Comparison of ENCODE assay signal across 1 cellular context in genomic region chr15:73633111-73633990, GRCh38.
TF ChIP-seq lines count a peak whose summit lies in the region.

Gene NPTN (minus strand): TSS chr15:73633389. CDS start chr15:73633215, 174 bp downstream.

TF ChIP-seq in GM12878, 131 proteins besides CTCF, POLR2A, EP300 and RAD21 (continued from another document and continues in another):
- TF ChIP-seq NKRF (conservative IDR thresholded peaks at IDR 0.05) (peak; percentile 49; the same call in 1 of the 2 replicates), PML (IDR thresholded peaks at IDR 0.05; ENCODE audit: low read length) (peak; percentile 52; the same call in 1 of the 2 replicates), JUND (IDR thresholded peaks at IDR 0.05; ENCODE audit: low read depth, low read length) (0 out of 2 replicates have a peak, but pooled peaks have one; percentile 3), MTA3 (IDR thresholded peaks at IDR 0.05; ENCODE audit: borderline replicate concordance, low read length) (no peak), RELA (IDR thresholded peaks at IDR 0.05; ENCODE audit: borderline replicate concordance, partially characterized antibody) (peak; percentile 92), EZH2 (IDR thresholded peaks at IDR 0.05; ENCODE audit: borderline replicate concordance, control insufficient read depth, low read depth, low read length) (no peak), USF2 (IDR thresholded peaks at IDR 0.05; ENCODE audit: borderline replicate concordance, low read depth, low read length) (peak; percentile 99), MYB (IDR thresholded peaks at IDR 0.05; ENCODE audit: borderline replicate concordance, low read depth, low read length) (no peak), SREBF1 (IDR thresholded peaks at IDR 0.05; ENCODE audit: low read length) (no peak), SMARCA5 (IDR thresholded peaks at IDR 0.05) (no peak), WRNIP1 (IDR thresholded peaks at IDR 0.05; ENCODE audit: borderline replicate concordance, low read depth, low read length) (no peak), E4F1 (IDR thresholded peaks at IDR 0.05; ENCODE audit: borderline replicate concordance, partially characterized antibody) (no peak), ZNF384 (IDR thresholded peaks at IDR 0.05; ENCODE audit: borderline replicate concordance, low read depth, low read length) (no peak), MLLT1 (IDR thresholded peaks at IDR 0.05) (no peak), TCF12 (IDR thresholded peaks at IDR 0.05; ENCODE audit: low read depth, low read length) (no peak), NRF1 (conservative IDR thresholded peaks at IDR 0.05; ENCODE audit: low read depth, low read length) (0 out of 2 replicates have a peak, but pooled peaks have one; percentile 7), CREM (IDR thresholded peaks at IDR 0.05; ENCODE audit: low read depth) (0 out of 2 replicates have a peak, but pooled peaks have one; percentile 50), FOXK2 (IDR thresholded peaks at IDR 0.05) (no peak), PBX3 (IDR thresholded peaks at IDR 0.05; ENCODE audit: insufficient replicate concordance, low read depth, low read length) (no peak), NBN (IDR thresholded peaks at IDR 0.05) (no peak), MEF2B (IDR thresholded peaks at IDR 0.05; ENCODE audit: partially characterized antibody, poor library complexity, severe bottlenecking) (peak; percentile 87), CHD2 (IDR thresholded peaks at IDR 0.05; ENCODE audit: borderline replicate concordance, low read depth, low read length) (peak; percentile 99)
- TF ChIP-seq, protein P1, sequence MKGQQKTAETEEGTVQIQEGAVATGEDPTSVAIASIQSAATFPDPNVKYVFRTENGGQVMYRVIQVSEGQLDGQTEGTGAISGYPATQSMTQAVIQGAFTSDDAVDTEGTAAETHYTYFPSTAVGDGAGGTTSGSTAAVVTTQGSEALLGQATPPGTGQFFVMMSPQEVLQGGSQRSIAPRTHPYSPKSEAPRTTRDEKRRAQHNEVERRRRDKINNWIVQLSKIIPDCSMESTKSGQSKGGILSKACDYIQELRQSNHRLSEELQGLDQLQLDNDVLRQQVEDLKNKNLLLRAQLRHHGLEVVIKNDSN (IDR thresholded peaks at IDR 0.05; ENCODE audit: borderline replicate concordance, extremely low read length, insufficient read depth, low read depth, low read length), result peak; percentile 99
- TF ChIP-seq, protein P2, sequence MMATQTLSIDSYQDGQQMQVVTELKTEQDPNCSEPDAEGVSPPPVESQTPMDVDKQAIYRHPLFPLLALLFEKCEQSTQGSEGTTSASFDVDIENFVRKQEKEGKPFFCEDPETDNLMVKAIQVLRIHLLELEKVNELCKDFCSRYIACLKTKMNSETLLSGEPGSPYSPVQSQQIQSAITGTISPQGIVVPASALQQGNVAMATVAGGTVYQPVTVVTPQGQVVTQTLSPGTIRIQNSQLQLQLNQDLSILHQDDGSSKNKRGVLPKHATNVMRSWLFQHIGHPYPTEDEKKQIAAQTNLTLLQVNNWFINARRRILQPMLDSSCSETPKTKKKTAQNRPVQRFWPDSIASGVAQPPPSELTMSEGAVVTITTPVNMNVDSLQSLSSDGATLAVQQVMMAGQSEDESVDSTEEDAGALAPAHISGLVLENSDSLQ (IDR thresholded peaks at IDR 0.05), result peak; percentile 59; the same call in 1 of the 2 replicates
- TF ChIP-seq, protein P3, sequence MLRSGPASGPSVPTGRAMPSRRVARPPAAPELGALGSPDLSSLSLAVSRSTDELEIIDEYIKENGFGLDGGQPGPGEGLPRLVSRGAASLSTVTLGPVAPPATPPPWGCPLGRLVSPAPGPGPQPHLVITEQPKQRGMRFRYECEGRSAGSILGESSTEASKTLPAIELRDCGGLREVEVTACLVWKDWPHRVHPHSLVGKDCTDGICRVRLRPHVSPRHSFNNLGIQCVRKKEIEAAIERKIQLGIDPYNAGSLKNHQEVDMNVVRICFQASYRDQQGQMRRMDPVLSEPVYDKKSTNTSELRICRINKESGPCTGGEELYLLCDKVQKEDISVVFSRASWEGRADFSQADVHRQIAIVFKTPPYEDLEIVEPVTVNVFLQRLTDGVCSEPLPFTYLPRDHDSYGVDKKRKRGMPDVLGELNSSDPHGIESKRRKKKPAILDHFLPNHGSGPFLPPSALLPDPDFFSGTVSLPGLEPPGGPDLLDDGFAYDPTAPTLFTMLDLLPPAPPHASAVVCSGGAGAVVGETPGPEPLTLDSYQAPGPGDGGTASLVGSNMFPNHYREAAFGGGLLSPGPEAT (IDR thresholded peaks at IDR 0.05; ENCODE audit: low read depth), result peak; percentile 53
- TF ChIP-seq, protein P4, sequence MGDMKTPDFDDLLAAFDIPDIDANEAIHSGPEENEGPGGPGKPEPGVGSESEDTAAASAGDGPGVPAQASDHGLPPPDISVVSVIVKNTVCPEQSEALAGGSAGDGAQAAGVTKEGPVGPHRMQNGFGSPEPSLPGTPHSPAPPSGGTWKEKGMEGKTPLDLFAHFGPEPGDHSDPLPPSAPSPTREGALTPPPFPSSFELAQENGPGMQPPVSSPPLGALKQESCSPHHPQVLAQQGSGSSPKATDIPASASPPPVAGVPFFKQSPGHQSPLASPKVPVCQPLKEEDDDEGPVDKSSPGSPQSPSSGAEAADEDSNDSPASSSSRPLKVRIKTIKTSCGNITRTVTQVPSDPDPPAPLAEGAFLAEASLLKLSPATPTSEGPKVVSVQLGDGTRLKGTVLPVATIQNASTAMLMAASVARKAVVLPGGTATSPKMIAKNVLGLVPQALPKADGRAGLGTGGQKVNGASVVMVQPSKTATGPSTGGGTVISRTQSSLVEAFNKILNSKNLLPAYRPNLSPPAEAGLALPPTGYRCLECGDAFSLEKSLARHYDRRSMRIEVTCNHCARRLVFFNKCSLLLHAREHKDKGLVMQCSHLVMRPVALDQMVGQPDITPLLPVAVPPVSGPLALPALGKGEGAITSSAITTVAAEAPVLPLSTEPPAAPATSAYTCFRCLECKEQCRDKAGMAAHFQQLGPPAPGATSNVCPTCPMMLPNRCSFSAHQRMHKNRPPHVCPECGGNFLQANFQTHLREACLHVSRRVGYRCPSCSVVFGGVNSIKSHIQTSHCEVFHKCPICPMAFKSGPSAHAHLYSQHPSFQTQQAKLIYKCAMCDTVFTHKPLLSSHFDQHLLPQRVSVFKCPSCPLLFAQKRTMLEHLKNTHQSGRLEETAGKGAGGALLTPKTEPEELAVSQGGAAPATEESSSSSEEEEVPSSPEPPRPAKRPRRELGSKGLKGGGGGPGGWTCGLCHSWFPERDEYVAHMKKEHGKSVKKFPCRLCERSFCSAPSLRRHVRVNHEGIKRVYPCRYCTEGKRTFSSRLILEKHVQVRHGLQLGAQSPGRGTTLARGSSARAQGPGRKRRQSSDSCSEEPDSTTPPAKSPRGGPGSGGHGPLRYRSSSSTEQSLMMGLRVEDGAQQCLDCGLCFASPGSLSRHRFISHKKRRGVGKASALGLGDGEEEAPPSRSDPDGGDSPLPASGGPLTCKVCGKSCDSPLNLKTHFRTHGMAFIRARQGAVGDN (IDR thresholded peaks at IDR 0.05), result peak; percentile 48
- TF ChIP-seq, protein P5, sequence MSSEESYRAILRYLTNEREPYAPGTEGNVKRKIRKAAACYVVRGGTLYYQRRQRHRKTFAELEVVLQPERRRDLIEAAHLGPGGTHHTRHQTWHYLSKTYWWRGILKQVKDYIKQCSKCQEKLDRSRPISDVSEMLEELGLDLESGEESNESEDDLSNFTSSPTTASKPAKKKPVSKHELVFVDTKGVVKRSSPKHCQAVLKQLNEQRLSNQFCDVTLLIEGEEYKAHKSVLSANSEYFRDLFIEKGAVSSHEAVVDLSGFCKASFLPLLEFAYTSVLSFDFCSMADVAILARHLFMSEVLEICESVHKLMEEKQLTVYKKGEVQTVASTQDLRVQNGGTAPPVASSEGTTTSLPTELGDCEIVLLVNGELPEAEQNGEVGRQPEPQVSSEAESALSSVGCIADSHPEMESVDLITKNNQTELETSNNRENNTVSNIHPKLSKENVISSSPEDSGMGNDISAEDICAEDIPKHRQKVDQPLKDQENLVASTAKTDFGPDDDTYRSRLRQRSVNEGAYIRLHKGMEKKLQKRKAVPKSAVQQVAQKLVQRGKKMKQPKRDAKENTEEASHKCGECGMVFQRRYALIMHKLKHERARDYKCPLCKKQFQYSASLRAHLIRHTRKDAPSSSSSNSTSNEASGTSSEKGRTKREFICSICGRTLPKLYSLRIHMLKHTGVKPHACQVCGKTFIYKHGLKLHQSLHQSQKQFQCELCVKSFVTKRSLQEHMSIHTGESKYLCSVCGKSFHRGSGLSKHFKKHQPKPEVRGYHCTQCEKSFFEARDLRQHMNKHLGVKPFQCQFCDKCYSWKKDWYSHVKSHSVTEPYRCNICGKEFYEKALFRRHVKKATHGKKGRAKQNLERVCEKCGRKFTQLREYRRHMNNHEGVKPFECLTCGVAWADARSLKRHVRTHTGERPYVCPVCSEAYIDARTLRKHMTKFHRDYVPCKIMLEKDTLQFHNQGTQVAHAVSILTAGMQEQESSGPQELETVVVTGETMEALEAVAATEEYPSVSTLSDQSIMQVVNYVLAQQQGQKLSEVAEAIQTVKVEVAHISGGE (CRISPR knock-in tag; IDR thresholded peaks at IDR 0.05), result no peak
- TF ChIP-seq, protein P6, sequence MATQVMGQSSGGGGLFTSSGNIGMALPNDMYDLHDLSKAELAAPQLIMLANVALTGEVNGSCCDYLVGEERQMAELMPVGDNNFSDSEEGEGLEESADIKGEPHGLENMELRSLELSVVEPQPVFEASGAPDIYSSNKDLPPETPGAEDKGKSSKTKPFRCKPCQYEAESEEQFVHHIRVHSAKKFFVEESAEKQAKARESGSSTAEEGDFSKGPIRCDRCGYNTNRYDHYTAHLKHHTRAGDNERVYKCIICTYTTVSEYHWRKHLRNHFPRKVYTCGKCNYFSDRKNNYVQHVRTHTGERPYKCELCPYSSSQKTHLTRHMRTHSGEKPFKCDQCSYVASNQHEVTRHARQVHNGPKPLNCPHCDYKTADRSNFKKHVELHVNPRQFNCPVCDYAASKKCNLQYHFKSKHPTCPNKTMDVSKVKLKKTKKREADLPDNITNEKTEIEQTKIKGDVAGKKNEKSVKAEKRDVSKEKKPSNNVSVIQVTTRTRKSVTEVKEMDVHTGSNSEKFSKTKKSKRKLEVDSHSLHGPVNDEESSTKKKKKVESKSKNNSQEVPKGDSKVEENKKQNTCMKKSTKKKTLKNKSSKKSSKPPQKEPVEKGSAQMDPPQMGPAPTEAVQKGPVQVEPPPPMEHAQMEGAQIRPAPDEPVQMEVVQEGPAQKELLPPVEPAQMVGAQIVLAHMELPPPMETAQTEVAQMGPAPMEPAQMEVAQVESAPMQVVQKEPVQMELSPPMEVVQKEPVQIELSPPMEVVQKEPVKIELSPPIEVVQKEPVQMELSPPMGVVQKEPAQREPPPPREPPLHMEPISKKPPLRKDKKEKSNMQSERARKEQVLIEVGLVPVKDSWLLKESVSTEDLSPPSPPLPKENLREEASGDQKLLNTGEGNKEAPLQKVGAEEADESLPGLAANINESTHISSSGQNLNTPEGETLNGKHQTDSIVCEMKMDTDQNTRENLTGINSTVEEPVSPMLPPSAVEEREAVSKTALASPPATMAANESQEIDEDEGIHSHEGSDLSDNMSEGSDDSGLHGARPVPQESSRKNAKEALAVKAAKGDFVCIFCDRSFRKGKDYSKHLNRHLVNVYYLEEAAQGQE (IDR thresholded peaks at IDR 0.05; ENCODE audit: low read depth, low read length), result no peak
